7 cellular contexts compared by ENCODE assay signal in the genomic region with DNA sequence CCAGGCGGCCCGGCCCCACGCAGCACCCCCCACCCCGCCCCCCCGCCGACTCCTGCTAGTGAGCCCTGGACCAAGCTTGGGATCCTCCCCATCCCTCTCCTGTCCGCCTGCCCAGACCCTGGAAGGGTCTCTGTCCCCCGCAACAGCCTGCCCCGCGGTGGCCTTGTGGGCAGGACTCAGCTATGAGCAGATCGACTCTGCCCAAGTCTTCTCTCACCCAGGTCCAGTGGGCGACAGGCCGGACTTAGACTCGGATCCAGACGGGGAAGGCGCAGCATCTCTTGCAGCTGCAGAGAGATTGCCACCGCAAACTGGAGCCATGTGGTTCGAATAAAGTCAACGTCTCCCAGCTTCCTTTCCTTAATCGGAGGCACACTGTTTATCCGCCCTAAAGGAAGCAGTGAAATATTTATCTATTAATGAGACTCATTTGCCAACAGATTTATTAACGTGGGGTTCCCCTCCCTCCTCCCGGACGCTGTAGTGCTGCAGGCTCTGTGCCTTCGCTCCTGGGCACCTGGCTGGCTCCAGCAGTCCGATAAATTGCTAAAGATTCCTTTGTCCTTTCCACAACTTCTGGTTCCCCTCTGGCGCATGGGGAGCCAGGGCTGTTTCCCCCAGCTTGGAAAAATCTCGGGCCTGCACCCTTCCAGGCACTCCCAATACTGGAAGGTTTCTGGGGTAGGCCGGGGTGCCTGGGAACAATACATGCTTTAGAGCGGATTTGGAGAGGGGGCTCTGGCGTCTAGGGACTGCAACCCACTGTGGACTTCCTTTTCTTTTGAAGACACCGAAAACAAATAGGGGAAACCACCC. TPM values are rescaled to one million over a fixed set of nuclear protein-coding genes. Genes with fewer than 3 reads are reported as not detected.
DNase-seq lines count a peak whose midpoint lies in the region; ATAC-seq, FAIRE-seq and TF ChIP-seq lines count a peak whose summit lies in the region.
"Had no signal": no experiment of that assay in that cellular context is flagged by ENCODE, and none has a peak within 500 bp of the region (broad histone marks: within the 10 kb centered on the region; RNA-seq: fewer than 3 reads in every experiment).

No MANE protein-coding gene starts in this region.

- H3K4me1 ChIP-seq in astrocyte (ENCODE audit: insufficient read depth, low read length) (peaks cover 3% of the 10 kb centered on the region), rectal smooth muscle tissue (ENCODE audit: control insufficient read depth, insufficient read depth, low read length) (peaks cover 12% of the 10 kb centered on the region)

- peaks cover 0 to 17% (median 1%) of the 10 kb centered on the region in 3 donors for H3K9me3 Mint-ChIP-seq in IgD-negative memory B cell
- H3K9me3 Mint-ChIP-seq in astrocyte (ENCODE audit: unreplicated experiment) = peaks cover 41% of the 10 kb centered on the region

- H3K36me3 ChIP-seq in astrocyte (ENCODE audit: insufficient read depth, low read length) = no peaks in the 10 kb centered on the region
- no peaks in the 10 kb centered on the region for H3K36me3 ChIP-seq in rectal smooth muscle tissue (ENCODE audit: control insufficient read depth, insufficient read depth, low read length)

- H3K27me3 Mint-ChIP-seq in IgD-negative memory B cell (peaks cover 65% of the 10 kb centered on the region), astrocyte (ENCODE audit: low read depth, unreplicated experiment) (peaks cover 78% of the 10 kb centered on the region)

- no peaks in the 10 kb centered on the region for H3K36me3 Mint-ChIP-seq in IgD-negative memory B cell
- no peaks in the 10 kb centered on the region for H3K36me3 Mint-ChIP-seq in astrocyte (ENCODE audit: low read depth, unreplicated experiment)

- TF ChIP-seq CTCF in astrocyte (IDR thresholded peaks at IDR 0.05; ENCODE audit: insufficient read depth, low read depth, low read length) = no peak

- H3K4me1 Mint-ChIP-seq in IgD-negative memory B cell (peaks cover 8 to 45% (median 14%) of the 10 kb centered on the region in 3 donors), astrocyte (ENCODE audit: low read depth, unreplicated experiment) (no peaks in the 10 kb centered on the region)

- H4K20me1 ChIP-seq in astrocyte (ENCODE audit: insufficient read depth, low read length) = no peaks in the 10 kb centered on the region

- H3K27me3 ChIP-seq in astrocyte (ENCODE audit: insufficient read depth, low read length) = peaks cover 92% of the 10 kb centered on the region
- H3K27me3 ChIP-seq in rectal smooth muscle tissue (ENCODE audit: control insufficient read depth, insufficient read depth, low read length) = peaks cover 6% of the 10 kb centered on the region

- peaks cover 13% of the 10 kb centered on the region for H3K9me3 ChIP-seq in astrocyte (ENCODE audit: insufficient read depth, low read depth, low read length)

- ATAC-seq in GM18505 (IDR thresholded peaks at IDR 0.05; ENCODE audit: unreplicated experiment) (no peak), HG03108 (IDR thresholded peaks at IDR 0.05; ENCODE audit: unreplicated experiment) (no peak)

- H3K4me3 Mint-ChIP-seq in IgD-negative memory B cell (peak overlapping the region; percentile 30 to 89 (median 61)), astrocyte (ENCODE audit: unreplicated experiment) (no peak overlapping the region)

- FAIRE-seq in astrocyte (lab: Jason Lieb, UNC) = no peak

- no peak overlapping the region for H2AFZ ChIP-seq in astrocyte (ENCODE audit: low read depth, low read length)

- no peak overlapping the region for H3K27ac ChIP-seq in astrocyte (ENCODE audit: low read depth, low read length)
- H3K27ac ChIP-seq in rectal smooth muscle tissue (ENCODE audit: low read depth, low read length) = peak overlapping the region; percentile 89

- H3K9ac ChIP-seq in astrocyte (ENCODE audit: low read length) (no peak overlapping the region), rectal smooth muscle tissue (ENCODE audit: low read length) (peak overlapping the region; percentile 36)

- H3K4me3 ChIP-seq in astrocyte (ENCODE audit: insufficient read depth, low read depth, low read length) = no peak overlapping the region
- peak overlapping the region; percentile 69 for H3K4me3 ChIP-seq in rectal smooth muscle tissue (ENCODE audit: low read length)

- no peak overlapping the region for H3K4me2 ChIP-seq in astrocyte (ENCODE audit: low read length)

- TF ChIP-seq POLR2A in GM18505 (IDR thresholded peaks at IDR 0.05; ENCODE audit: borderline replicate concordance, extremely low read depth, insufficient read depth, insufficient read length) = no peak

- H3K27ac Mint-ChIP-seq in IgD-negative memory B cell (peak overlapping the region; percentile 91 to 98 (median 92)), astrocyte (ENCODE audit: unreplicated experiment) (peak overlapping the region; percentile 77)

- no peaks in the 10 kb centered on the region for H3K79me2 ChIP-seq in astrocyte (ENCODE audit: insufficient read depth, low read length)

- DNase-seq in astrocyte (ENCODE audit: low read depth) (no peak), NCI-H510A (lab: John Stamatoyannopoulos, UW) (no peak)
- DNase-seq: activated CD4-positive, alpha-beta T cell treated with anti-CD3 and anti-CD28 coated beads, Interleukin-2, amount 50 U/mL, for 48 hours had no signal

RNA-seq across cellular contexts. Expression of a gene that starts 0.6 kb away (rescaled TPM):
- 1.0 TPM for polyA plus RNA-seq in IgD-negative memory B cell
- not detected in 2 replicates for total RNA-seq in astrocyte

RNA-seq across cellular contexts. Expression of a gene that starts 4.7 kb away (rescaled TPM):
- not detected for polyA plus RNA-seq in IgD-negative memory B cell
- not detected in 2 replicates for total RNA-seq in astrocyte

RNA-seq across cellular contexts. Expression of a gene that starts 8.2 kb away (rescaled TPM):
- 0.20 TPM for polyA plus RNA-seq in IgD-negative memory B cell
- total RNA-seq in astrocyte = not detected in 2 replicates

RNA-seq across cellular contexts. Expression of a gene that starts 9.5 kb away (rescaled TPM):
- polyA plus RNA-seq in IgD-negative memory B cell = 0.39 TPM
- not detected in 2 replicates for total RNA-seq in astrocyte

RNA-seq across cellular contexts. Expression of a gene that starts 13.6 kb away (rescaled TPM):
- not detected for polyA plus RNA-seq in IgD-negative memory B cell
- not detected in 2 replicates for total RNA-seq in astrocyte
